ENCODE assay signal across 28 cellular contexts in genomic region chr10:11557967-11558366, GRCh38.
"Had no signal": no experiment of that assay in that cellular context is flagged by ENCODE, and none has a peak within 500 bp of the region (broad histone marks: within the 10 kb centered on the region; RNA-seq: fewer than 3 reads in every experiment).

No MANE protein-coding gene starts in this region.

- H3K9me3 Mint-ChIP-seq: stimulated activated effector memory CD8-positive, alpha-beta T cell treated with anti-CD3 and anti-CD28 coated beads, Interleukin-12 subunit alpha, Interleukin-12 subunit beta, amount 100 ng/mL, for 72 hours had no signal

- H3K27me3 ChIP-seq: dorsolateral prefrontal cortex, gastrocnemius medialis, heart left ventricle, hepatocyte, neural progenitor cell, right atrium auricular region, sigmoid colon, testis, tibial artery, upper lobe of left lung had no signal

- H3K36me3 ChIP-seq: gastrocnemius medialis, heart left ventricle, neural progenitor cell, prostate gland, right atrium auricular region, sigmoid colon, tibial artery, upper lobe of left lung had no signal

- H3K4me1 Mint-ChIP-seq: neural progenitor cell had no signal

- H3K4me3 Mint-ChIP-seq: mesothelial cell of epicardium; naive thymus-derived CD4-positive, alpha-beta T cell; nephron; neural progenitor cell; stimulated activated effector memory CD8-positive, alpha-beta T cell treated with anti-CD3 and anti-CD28 coated beads, Interleukin-12 subunit alpha, Interleukin-12 subunit beta, amount 100 ng/mL, for 72 hours had no signal

- H3K4me1 ChIP-seq: gastrocnemius medialis, neural progenitor cell, prostate gland, testis, tibial artery had no signal

- H3K4me2 ChIP-seq: hepatocyte, neural progenitor cell had no signal

- H3K27ac Mint-ChIP-seq: mesothelial cell of epicardium; nephron; neural progenitor cell; stimulated activated effector memory CD8-positive, alpha-beta T cell treated with anti-CD3 and anti-CD28 coated beads, Interleukin-12 subunit alpha, Interleukin-12 subunit beta, amount 100 ng/mL, for 72 hours had no signal

- H3K4me3 ChIP-seq: dorsolateral prefrontal cortex, gastrocnemius medialis, heart left ventricle, hepatocyte, lung, mucosa of descending colon, neural progenitor cell, prostate gland, right atrium auricular region, sigmoid colon, testis, tibial artery, upper lobe of left lung had no signal

- DNase-seq: dorsolateral prefrontal cortex; effector CD4-positive, alpha-beta T cell; foreskin fibroblast; gastrocnemius medialis; heart left ventricle; kidney; mesenchymal stem cell; mucosa of descending colon; naive thymus-derived CD4-positive, alpha-beta T cell; sigmoid colon; stimulated activated CD4-positive, alpha-beta T cell treated with anti-CD3 and anti-CD28 coated beads, Interleukin-2, amount 100 ng/mL, for 24 hours; stimulated activated CD4-positive, alpha-beta T cell treated with anti-CD3 and anti-CD28 coated beads, Interleukin-4, amount 100 ng/mL, for 24 hours; stimulated activated naive CD8-positive, alpha-beta T cell treated with anti-CD3 and anti-CD28 coated beads, Interleukin-15, Interleukin-2, amounts not matched to agents 100 U/mL and 50 U/mL, for 24 hours; substantia nigra; testis; tibial artery; upper lobe of left lung had no signal

- ATAC-seq: gastrocnemius medialis; heart left ventricle; left lobe of liver; naive thymus-derived CD4-positive, alpha-beta T cell; stimulated activated naive CD8-positive, alpha-beta T cell treated with anti-CD3 and anti-CD28 coated beads, Interleukin-15, Interleukin-2, amounts not matched to agents 100 U/mL and 50 U/mL, for 24 hours had no signal

- H3K9ac ChIP-seq: neural progenitor cell had no signal

- H3K9me3 ChIP-seq: gastrocnemius medialis, mucosa of descending colon, prostate gland, right atrium auricular region, sigmoid colon, testis, tibial artery, upper lobe of left lung had no signal

- H3K36me3 Mint-ChIP-seq: stimulated activated effector memory CD8-positive, alpha-beta T cell treated with anti-CD3 and anti-CD28 coated beads, Interleukin-12 subunit alpha, Interleukin-12 subunit beta, amount 100 ng/mL, for 72 hours had no signal

- FAIRE-seq: colon, kidney, urothelium cell line had no signal

- H2AFZ ChIP-seq: hepatocyte, neural progenitor cell had no signal

- H3K27ac ChIP-seq: dorsolateral prefrontal cortex, gastrocnemius medialis, heart left ventricle, hepatocyte, neural progenitor cell, prostate gland, right atrium auricular region, sigmoid colon, testis, tibial artery, upper lobe of left lung had no signal
